Comparison of ENCODE assay signal across 1 cellular context in the genomic region with DNA sequence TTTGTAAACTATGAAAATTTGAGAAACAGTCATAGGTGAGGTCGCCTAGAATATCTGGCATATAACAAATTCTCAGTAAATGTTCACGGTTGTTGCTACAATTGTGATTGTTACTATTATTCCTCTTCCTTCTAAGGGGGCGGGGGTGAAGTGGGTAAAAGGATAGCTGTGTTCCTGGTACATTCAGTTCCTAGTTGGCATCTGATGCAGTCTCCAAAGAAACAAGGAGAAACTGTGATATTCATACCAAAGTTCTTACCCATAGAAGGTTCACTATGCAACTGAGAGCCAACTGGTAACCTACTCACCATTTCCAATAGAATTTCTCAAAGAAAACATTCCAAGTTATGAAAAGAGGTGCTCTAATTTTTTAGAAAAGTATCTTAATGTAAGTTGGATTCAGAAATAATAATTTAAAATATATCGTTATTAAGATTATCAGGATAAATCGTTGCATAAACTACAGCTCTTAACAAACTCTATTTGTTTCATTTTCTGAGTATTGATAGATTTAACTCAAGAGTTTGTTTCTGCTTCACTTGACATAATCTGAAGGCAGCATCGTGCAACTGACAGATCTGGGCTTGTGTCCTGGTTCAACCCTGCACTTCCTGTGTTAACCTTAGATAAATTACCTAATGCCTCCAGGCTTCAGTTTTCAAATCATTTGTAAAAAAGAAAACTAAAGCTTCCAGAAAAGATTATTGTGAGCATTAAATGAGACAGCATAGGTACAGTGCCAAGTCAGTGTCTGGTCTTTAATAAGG.
TF ChIP-seq lines count a peak whose summit lies in the region.

No MANE protein-coding gene starts in this region.

TF ChIP-seq in IMR-90, 13 proteins besides CTCF, POLR2A, EP300 and RAD21 (continued from another document):
- TF ChIP-seq CHD1 (IDR thresholded peaks at IDR 0.05; ENCODE audit: low read depth, low read length): no peak
